ENCODE assay signal across 1 cellular context in genomic region chr5:157271740-157272271, GRCh38.
TF ChIP-seq lines count a peak whose summit lies in the region.

No MANE protein-coding gene starts in this region.

TF ChIP-seq in GM12878, 131 proteins besides CTCF, POLR2A, EP300 and RAD21 (continued from another document):
- no peak for TF ChIP-seq ZBTB40 (IDR thresholded peaks at IDR 0.05; ENCODE audit: borderline replicate concordance)
- peak; percentile 82 for TF ChIP-seq SPI1 (IDR thresholded peaks at IDR 0.05; ENCODE audit: borderline replicate concordance, insufficient read depth, low read depth, low read length)
- no peak for TF ChIP-seq ZBTB33 (IDR thresholded peaks at IDR 0.05)
- peak; percentile 11 for TF ChIP-seq RELA (IDR thresholded peaks at IDR 0.05; ENCODE audit: borderline replicate concordance, partially characterized antibody)
- no peak; the same call in 1 of the 2 replicates for TF ChIP-seq DPF2 (IDR thresholded peaks at IDR 0.05)
- peak; percentile 86 for TF ChIP-seq ZBTB4 (CRISPR knock-in tag; IDR thresholded peaks at IDR 0.05)
- no peak for TF ChIP-seq ZZZ3 (IDR thresholded peaks at IDR 0.05; ENCODE audit: control insufficient read depth, insufficient read length, low read depth)
- peak; percentile 34; the same call in 1 of the 2 replicates for TF ChIP-seq ZNF217 (IDR thresholded peaks at IDR 0.05)
- peak; percentile 68; the same call in 1 of the 2 replicates for TF ChIP-seq SIN3A (IDR thresholded peaks at IDR 0.05; ENCODE audit: low read depth, low read length)
- TF ChIP-seq ZNF274 (IDR thresholded peaks at IDR 0.05; ENCODE audit: insufficient read depth, insufficient read length) = no peak
- TF ChIP-seq TCF3 (IDR thresholded peaks at IDR 0.05; ENCODE audit: borderline replicate concordance, insufficient read depth, low read depth, low read length) = peak; percentile 83
- TF ChIP-seq RBBP5 (conservative IDR thresholded peaks at IDR 0.05) = no peak
- peak; percentile 62; the same call in 1 of the 2 replicates for TF ChIP-seq SREBF2 (IDR thresholded peaks at IDR 0.05; ENCODE audit: low read length)
- peak; percentile 83 for TF ChIP-seq ATF2 (IDR thresholded peaks at IDR 0.05; ENCODE audit: low read length)
- peak; percentile 20 for TF ChIP-seq SMAD1 (IDR thresholded peaks at IDR 0.05; ENCODE audit: low read depth, partially characterized antibody)
- TF ChIP-seq TCF12 (IDR thresholded peaks at IDR 0.05; ENCODE audit: low read depth, low read length) = peak; percentile 88; the same call in 1 of the 2 replicates
- peak; percentile 83 for TF ChIP-seq NR2F1 (conservative IDR thresholded peaks at IDR 0.05)
- no peak for TF ChIP-seq ZNF622 (IDR thresholded peaks at IDR 0.05)
- TF ChIP-seq MXI1 (IDR thresholded peaks at IDR 0.05; ENCODE audit: low read depth, low read length) = peak; percentile 82; the same call in 1 of the 2 replicates
- peak; percentile 70; the same call in 1 of the 2 replicates for TF ChIP-seq RAD51 (IDR thresholded peaks at IDR 0.05)
- TF ChIP-seq CBX5 (IDR thresholded peaks at IDR 0.05; ENCODE audit: low read depth) = 0 out of 2 replicates have a peak, but pooled peaks have one; percentile 56
- TF ChIP-seq TBL1XR1 (IDR thresholded peaks at IDR 0.05; ENCODE audit: low read depth, low read length) = peak; percentile 72; the same call in 1 of the 2 replicates
- TF ChIP-seq TCF7 (IDR thresholded peaks at IDR 0.05; ENCODE audit: borderline replicate concordance) = no peak
- TF ChIP-seq MEF2B (IDR thresholded peaks at IDR 0.05; ENCODE audit: partially characterized antibody, poor library complexity, severe bottlenecking) = peak; percentile 68
- no peak; a peak in 1 of 4 replicates for TF ChIP-seq ETV6 (conservative IDR thresholded peaks at IDR 0.05 in 1 of 2, IDR thresholded peaks at IDR 0.05 in 1 of 2; ENCODE audit: borderline replicate concordance in 1 of 2, low read depth in 1 of 2)
- TF ChIP-seq USF2 (IDR thresholded peaks at IDR 0.05; ENCODE audit: borderline replicate concordance, low read depth, low read length) = no peak; the same call in 1 of the 2 replicates
- peak; percentile 75 for TF ChIP-seq IKZF1 (conservative IDR thresholded peaks at IDR 0.05)
- peak; percentile 82 for TF ChIP-seq LARP7 (IDR thresholded peaks at IDR 0.05)
- peak; percentile 57; the same call in 1 of the 2 replicates for TF ChIP-seq NFIC (IDR thresholded peaks at IDR 0.05; ENCODE audit: low read depth, low read length)
- no peak for TF ChIP-seq ZBTB11 (CRISPR knock-in tag; IDR thresholded peaks at IDR 0.05)
